Comparison of ENCODE assay signal across 19 cellular contexts in genomic region chr18:6962571-6963451, GRCh38.
DNase-seq lines count a peak whose midpoint lies in the region; FAIRE-seq and TF ChIP-seq lines count a peak whose summit lies in the region.
"Had no signal": no experiment of that assay in that cellular context is flagged by ENCODE, and none has a peak within 500 bp of the region (broad histone marks: within the 10 kb centered on the region; RNA-seq: fewer than 3 reads in every experiment).

No MANE protein-coding gene starts in this region.

- no peaks in the 10 kb centered on the region for H3K27me3 ChIP-seq in mucosa of rectum (ENCODE audit: control insufficient read depth in 2 of 2, insufficient read depth in 2 of 2, low read length in 2 of 2)
- H3K27me3 ChIP-seq in tibial nerve: no peaks in the 10 kb centered on the region

- FAIRE-seq in urothelium cell line (lab: Jason Lieb, UNC): peak; percentile 79
- FAIRE-seq: GM19239 had no signal

- no peak for TF ChIP-seq CTCF in tibial nerve (IDR thresholded peaks at IDR 0.05)

- no peak for TF ChIP-seq EP300 in tibial nerve (IDR thresholded peaks at IDR 0.05)

- H3K9me3 ChIP-seq in mucosa of rectum (ENCODE audit: control insufficient read depth in 2 of 2, low read length in 2 of 2) (no peaks in the 10 kb centered on the region), tibial nerve (no peaks in the 10 kb centered on the region)

- no peak for TF ChIP-seq POLR2A in tibial nerve (IDR thresholded peaks at IDR 0.05)

- H3K4me3 ChIP-seq in mucosa of rectum (ENCODE audit: low read length in 2 of 2) (peak overlapping the region in 1 of 2 donors; percentile 5), tibial nerve (no peak overlapping the region)
- H3K4me3 ChIP-seq: PC-9 had no signal

- peak overlapping the region in 1 of 2 donors; percentile 19 for H3K9ac ChIP-seq in mucosa of rectum (ENCODE audit: low read depth in 1 of 2, low read length in 2 of 2)

- H3K36me3 ChIP-seq in mucosa of rectum (ENCODE audit: control insufficient read depth in 2 of 2, insufficient read depth in 2 of 2, low read length in 2 of 2) (no peaks in the 10 kb centered on the region), tibial nerve (no peaks in the 10 kb centered on the region)

- H3K4me1 ChIP-seq in mucosa of rectum (ENCODE audit: control insufficient read depth in 2 of 2, insufficient read depth in 2 of 2, low read length in 2 of 2) (peaks cover 5 to 18% of the 10 kb centered on the region in 2 donors), tibial nerve (no peaks in the 10 kb centered on the region)

- peak overlapping the region; percentile 21 to 55 for H3K27ac ChIP-seq in mucosa of rectum (ENCODE audit: low read depth in 2 of 2, low read length in 2 of 2)
- H3K27ac ChIP-seq in tibial nerve: no peak overlapping the region
- H3K27ac ChIP-seq: PC-9 had no signal

- peak; percentile 40 for DNase-seq in NCI-H510A treated with DMSO at 0.1 percent for 48 hours (lab: John Stamatoyannopoulos, UW)
- no peak for DNase-seq in NCI-H510A (lab: John Stamatoyannopoulos, UW)
- DNase-seq in NCI-H69 (lab: John Stamatoyannopoulos, UW): peak; percentile 35
- no peak for DNase-seq in urothelium cell line (ENCODE audit: low spot score)
- no peak for DNase-seq in tibial nerve (ENCODE audit: low spot score in 2 of 2)
- no peak for DNase-seq in NCI-H1105 treated with DMSO at 0.1 percent for 48 hours (lab: John Stamatoyannopoulos, UW)
- DNase-seq: AML-193; C1 segment of cervical spinal cord; CD8-positive, alpha-beta memory T cell; DMS79; MV-4-11; NCI-H1694; NCI-H226; NCI-H524 treated with DMSO at 0.1 percent for 48 hours; PC-9; RPMI8226; SHP77 had no signal

- 87 to 89% methylated on average over 9 of the region's 9 CpGs for WGBS in tibial nerve, 2 donors

Comparison
In these comparisons a context has a peak if more than half of its experiments do, and no peak if none do; other contexts are left out.
1. DNase-seq: peak in NCI-H510A treated with DMSO at 0.1 percent for 48 hours (single experiment) and NCI-H69 (single experiment); none in NCI-H510A (single experiment), urothelium cell line (single experiment), tibial nerve (0 of 2) and NCI-H1105 treated with DMSO at 0.1 percent for 48 hours (single experiment).
2. H3K27ac ChIP-seq: peak in mucosa of rectum (2 of 2); none in tibial nerve (0 of 4).